24 cellular contexts compared by ENCODE assay signal in the genomic region with DNA sequence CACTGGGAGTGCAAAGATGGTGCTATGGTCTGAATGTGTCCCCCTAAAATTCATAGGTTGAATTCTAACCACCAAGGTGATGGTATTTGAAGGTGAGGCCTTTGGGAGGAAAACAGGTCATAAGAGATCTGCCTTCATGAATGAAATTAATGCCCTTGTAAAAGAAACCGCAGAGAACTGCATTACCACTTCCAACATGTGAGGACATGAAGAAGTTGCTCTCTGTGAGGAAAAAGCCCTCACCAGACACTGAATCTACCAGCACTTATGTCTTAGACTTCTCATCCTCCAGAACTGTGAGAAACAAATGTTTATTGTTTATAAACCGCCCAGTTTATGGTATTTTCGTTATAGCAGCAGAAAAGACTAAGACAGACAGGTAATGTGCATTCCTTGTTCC.
DNase-seq lines count a peak whose midpoint lies in the region; ATAC-seq, FAIRE-seq and TF ChIP-seq lines count a peak whose summit lies in the region.
"Had no signal": no experiment of that assay in that cellular context is flagged by ENCODE, and none has a peak within 500 bp of the region (broad histone marks: within the 10 kb centered on the region; RNA-seq: fewer than 3 reads in every experiment).

No MANE protein-coding gene starts in this region.

- no peak for ATAC-seq in natural killer cell
- ATAC-seq: GM12878 had no signal

- no peak overlapping the region for H3K4me3 Mint-ChIP-seq in natural killer cell
- H3K4me3 Mint-ChIP-seq: B cell; CD4-positive, alpha-beta T cell; CD8-positive, alpha-beta memory T cell had no signal

- no peaks in the 10 kb centered on the region for H3K4me1 Mint-ChIP-seq in natural killer cell
- H3K4me1 Mint-ChIP-seq: B cell; CD8-positive, alpha-beta memory T cell had no signal

- no peak for FAIRE-seq in keratinocyte (lab: Jason Lieb, UNC)
- FAIRE-seq: A204.1, D721Med, GM12878, GM19239, H1 had no signal

- H3K36me3 ChIP-seq in mammary epithelial cell (ENCODE audit: insufficient read depth, low read length) (no peaks in the 10 kb centered on the region), breast epithelium (no peaks in the 10 kb centered on the region), keratinocyte (ENCODE audit: control insufficient read depth in 2 of 2, extremely low read depth in 1 of 2, insufficient read depth in 2 of 2, low read length in 2 of 2) (no peaks in the 10 kb centered on the region), suprapubic skin (no peaks in the 10 kb centered on the region)
- H3K36me3 ChIP-seq: BLaER1 had no signal

- H3K79me2 ChIP-seq in mammary epithelial cell (ENCODE audit: insufficient read depth, low read length): no peaks in the 10 kb centered on the region
- no peaks in the 10 kb centered on the region for H3K79me2 ChIP-seq in keratinocyte (ENCODE audit: control insufficient read depth, insufficient read depth, low read length)

- intact Hi-C loops in mammary epithelial cell (cut with micrococcal nuclease) (no loop called here), breast epithelium (cut with DNase I; ENCODE audit: low total_unique reads) (no loop called here), natural killer cell (cut with micrococcal nuclease) (no loop called here)

- H3K9me1 ChIP-seq in keratinocyte (ENCODE audit: control insufficient read depth, extremely low read depth, insufficient read depth, low read length): no peaks in the 10 kb centered on the region

- TF ChIP-seq POLR2A in breast epithelium (IDR thresholded peaks at IDR 0.05) (no peak), suprapubic skin (IDR thresholded peaks at IDR 0.05) (no peak)

- H3K4me3 ChIP-seq in mammary epithelial cell (replicated peaks in 1 of 3; ENCODE audit: insufficient read depth in 1 of 3, low read depth in 2 of 3, low read length in 3 of 3): no peak overlapping the region
- no peak overlapping the region for H3K4me3 ChIP-seq in breast epithelium
- no peak overlapping the region for H3K4me3 ChIP-seq in epithelial cell of esophagus (ENCODE audit: low read length)
- peak overlapping the region in 1 of 3 experiments; percentile 6 for H3K4me3 ChIP-seq in keratinocyte (ENCODE audit: control insufficient read depth in 2 of 3, extremely low read depth in 1 of 3, insufficient read depth in 2 of 3, low read depth in 1 of 3, low read length in 3 of 3)
- H3K4me3 ChIP-seq in suprapubic skin: no peak overlapping the region
- H3K4me3 ChIP-seq: BLaER1, GM12878, GM23248 had no signal

- no peak overlapping the region for H3K27ac Mint-ChIP-seq in natural killer cell
- H3K27ac Mint-ChIP-seq: B cell; CD4-positive, alpha-beta T cell; CD8-positive, alpha-beta memory T cell had no signal

- no peak overlapping the region for H2AFZ ChIP-seq in mammary epithelial cell (ENCODE audit: low read depth, low read length)
- no peak overlapping the region for H2AFZ ChIP-seq in keratinocyte (ENCODE audit: control insufficient read depth, low read length)
- H2AFZ ChIP-seq: GM23248 had no signal

- in situ Hi-C loops in mammary epithelial cell (cut with MboI; ENCODE audit: low sequenced_read_pairs in 2 of 2): no loop called here

- H3K9me3 ChIP-seq in mammary epithelial cell (replicated peaks; ENCODE audit: insufficient read depth, low read length) (no peaks in the 10 kb centered on the region), breast epithelium (no peaks in the 10 kb centered on the region), keratinocyte (ENCODE audit: control insufficient read depth, low read depth, low read length) (no peaks in the 10 kb centered on the region), suprapubic skin (no peaks in the 10 kb centered on the region)
- H3K9me3 ChIP-seq: BLaER1 had no signal

- BruUV-seq in mammary epithelial cell (replicated peaks; lab: Mats Ljungman, UMichigan): no TSS peak

- dilution Hi-C loops in mammary epithelial cell (cut with HindIII; ENCODE audit: low sequenced_read_pairs) (no loop called here), keratinocyte (cut with MboI; ENCODE audit: extremely low pct_ligation_motif_present, low sequenced_read_pairs) (no loop called here)

- DNase-seq in mammary epithelial cell: peak; percentile 20
- DNase-seq in breast epithelium (ENCODE audit: low spot score in 2 of 2): no peak
- DNase-seq in epithelial cell of esophagus (ENCODE audit: low read depth): peak; percentile 39
- DNase-seq in keratinocyte (ENCODE audit: low read depth, low spot score): no peak
- DNase-seq in suprapubic skin (ENCODE audit: low spot score in 2 of 2): no peak
- no peak for DNase-seq in natural killer cell
- DNase-seq: CD4-positive, alpha-beta T cell; CD8-positive, alpha-beta memory T cell; DMS 273 treated with DMSO at 0.1 percent for 48 hours; DMS79; EL; GDM1; GM23248; H7; HCEC 1CT had no signal

- H3K4me2 ChIP-seq in mammary epithelial cell (ENCODE audit: insufficient read depth, low read depth, low read length) (no peak overlapping the region), keratinocyte (ENCODE audit: control insufficient read depth, extremely low read depth, insufficient read depth, low read depth, low read length) (peak overlapping the region; percentile 29)
- H3K4me2 ChIP-seq: BLaER1 had no signal

- CTCF ChIA-PET in mammary epithelial cell (lab: Charles Lee; ENCODE audit: low non-redundant PET): no interaction called here

- H3K9ac ChIP-seq in mammary epithelial cell (ENCODE audit: insufficient read depth, low read length) (no peak overlapping the region), keratinocyte (ENCODE audit: control insufficient read depth, extremely low read depth, insufficient read depth, low read length) (no peak overlapping the region)
- H3K9ac ChIP-seq: BLaER1, GM23248 had no signal

- no peaks in the 10 kb centered on the region for H3K27me3 Mint-ChIP-seq in natural killer cell (ENCODE audit: low read depth in 2 of 2)

- H3K27ac ChIP-seq in mammary epithelial cell (ENCODE audit: insufficient read depth, low read depth, low read length) (no peak overlapping the region), breast epithelium (no peak overlapping the region), keratinocyte (ENCODE audit: control insufficient read depth, insufficient read depth, low read length) (no peak overlapping the region), suprapubic skin (no peak overlapping the region)
- H3K27ac ChIP-seq: 22Rv1, BLaER1, C4-2B, GM23248 had no signal

- no peaks in the 10 kb centered on the region for H4K20me1 ChIP-seq in mammary epithelial cell (ENCODE audit: insufficient read depth, low read length)
- H4K20me1 ChIP-seq in keratinocyte (ENCODE audit: control insufficient read depth, extremely low read depth, insufficient read depth, low read length): no peaks in the 10 kb centered on the region
- H4K20me1 ChIP-seq: BLaER1 had no signal

- H3K27me3 ChIP-seq in mammary epithelial cell (ENCODE audit: insufficient read depth, low read length) (no peaks in the 10 kb centered on the region), breast epithelium (no peaks in the 10 kb centered on the region), keratinocyte (ENCODE audit: control insufficient read depth, extremely low read depth, insufficient read depth, low read length) (no peaks in the 10 kb centered on the region), suprapubic skin (no peaks in the 10 kb centered on the region)
- H3K27me3 ChIP-seq: BLaER1 had no signal

- 71% methylated on average over 3 of the region's 3 CpGs for WGBS in mammary epithelial cell (ENCODE audit: low coverage, missing lambda C conversion rate)
- 79% methylated on average over 3 of the region's 3 CpGs for WGBS in suprapubic skin

- TF ChIP-seq CTCF in mammary epithelial cell (conservative IDR thresholded peaks at IDR 0.05 in 1 of 2, IDR thresholded peaks at IDR 0.05 in 1 of 2; ENCODE audit: extremely low read depth in 1 of 2, insufficient read depth in 1 of 2, low read depth in 1 of 2, low read length in 2 of 2) (no peak), breast epithelium (IDR thresholded peaks at IDR 0.05) (no peak), epithelial cell of esophagus (IDR thresholded peaks at IDR 0.05; ENCODE audit: insufficient read depth, low read depth, low read length, missing control alignments) (no peak), keratinocyte (optimal IDR thresholded peaks at IDR 0.05 in 1 of 3, IDR thresholded peaks at IDR 0.05 in 1 of 3, conservative IDR thresholded peaks at IDR 0.05 in 1 of 3; ENCODE audit: extremely low read depth in 1 of 3, insufficient read depth in 2 of 3, low read length in 3 of 3) (no peak), suprapubic skin (IDR thresholded peaks at IDR 0.05) (no peak), natural killer cell (IDR thresholded peaks at IDR 0.05) (no peak)

- H3K9me3 Mint-ChIP-seq in natural killer cell: peaks cover 0 to 2% of the 10 kb centered on the region in 2 donors

- TF ChIP-seq EP300 in suprapubic skin (IDR thresholded peaks at IDR 0.05): no peak

- no peaks in the 10 kb centered on the region for H3K36me3 Mint-ChIP-seq in natural killer cell
- H3K36me3 Mint-ChIP-seq: CD8-positive, alpha-beta memory T cell had no signal

- H3K4me1 ChIP-seq in mammary epithelial cell (ENCODE audit: insufficient read depth, low read length) (no peaks in the 10 kb centered on the region), breast epithelium (no peaks in the 10 kb centered on the region), keratinocyte (ENCODE audit: control insufficient read depth, extremely low read depth, insufficient read depth, low read length) (peaks cover 8% of the 10 kb centered on the region), suprapubic skin (no peaks in the 10 kb centered on the region)
- H3K4me1 ChIP-seq: BLaER1 had no signal

Comparison
In these comparisons a context has a peak if more than half of its experiments do, and no peak if none do; other contexts are left out.
1. DNase-seq: peak in mammary epithelial cell (single experiment) and epithelial cell of esophagus (single experiment); none in breast epithelium (0 of 2), keratinocyte (single experiment), suprapubic skin (0 of 2) and natural killer cell (single experiment).